8 cellular contexts compared by ENCODE assay signal in genomic region chr19:17385878-17386611, GRCh38. TPM values are rescaled to one million over a fixed set of nuclear protein-coding genes. Genes with fewer than 3 reads are reported as not detected.
DNase-seq lines count a peak whose midpoint lies in the region; ATAC-seq and TF ChIP-seq lines count a peak whose summit lies in the region.

No MANE protein-coding gene starts in this region.

- ATAC-seq in GM18909 (IDR thresholded peaks at IDR 0.05; ENCODE audit: poor library complexity, unreplicated experiment) = no peak

- no peak overlapping the region for H3K4me2 ChIP-seq in smooth muscle cell

- peaks cover 4 to 18% (median 11%) of the 10 kb centered on the region in 7 donors for H3K9me3 Mint-ChIP-seq in CD14-positive monocyte
- peaks cover 14% of the 10 kb centered on the region for H3K9me3 Mint-ChIP-seq in HFFc6
- H3K9me3 Mint-ChIP-seq in activated naive CD4-positive, alpha-beta T cell treated with anti-CD3 and anti-CD28 coated beads, Interleukin-2, amount 10 ng/mL, durations not matched to agents 7 days and 5 days = peaks cover 3% of the 10 kb centered on the region

- no peak overlapping the region for H3K9ac ChIP-seq in smooth muscle cell (ENCODE audit: low read depth)

- H3K27ac ChIP-seq in SJCRH30 = no peak overlapping the region
- no peak overlapping the region for H3K27ac ChIP-seq in left ventricle myocardium inferior (replicated peaks)
- H3K27ac ChIP-seq in smooth muscle cell (ENCODE audit: low read depth) = no peak overlapping the region

- peaks cover 3% of the 10 kb centered on the region for H3K9me3 ChIP-seq in SJCRH30 (replicated peaks)
- H3K9me3 ChIP-seq in left ventricle myocardium inferior (replicated peaks) = peaks cover 12% of the 10 kb centered on the region
- no peaks in the 10 kb centered on the region for H3K9me3 ChIP-seq in smooth muscle cell (replicated peaks; ENCODE audit: low read depth)

- no peaks in the 10 kb centered on the region for H4K20me1 ChIP-seq in smooth muscle cell (ENCODE audit: low read depth)

- H3K4me3 Mint-ChIP-seq in CD14-positive monocyte (no peak overlapping the region), HFFc6 (no peak overlapping the region)
- no peak overlapping the region for H3K4me3 Mint-ChIP-seq in activated naive CD4-positive, alpha-beta T cell treated with anti-CD3 and anti-CD28 coated beads, Interleukin-2, amount 10 ng/mL, durations not matched to agents 7 days and 5 days

- no peaks in the 10 kb centered on the region for H3F3A ChIP-seq in smooth muscle cell (ENCODE audit: low read depth)

- intact Hi-C loops in CD14-positive monocyte (cut with micrococcal nuclease) (loop anchor here (1.0 to 10.0 kb wide), 4 partner anchors 39 to 94 kb away; no protein-coding TSS in a partner anchor), left ventricle myocardium inferior (cut with micrococcal nuclease) (loop anchor here (2.0 to 10.0 kb wide), 2 partner anchors 39 to 91 kb away; no protein-coding TSS in a partner anchor)

- no peaks in the 10 kb centered on the region for H3K27me3 ChIP-seq in SJCRH30
- H3K27me3 ChIP-seq in left ventricle myocardium inferior (ENCODE audit: low read depth) = peaks cover 7% of the 10 kb centered on the region
- H3K27me3 ChIP-seq in smooth muscle cell (ENCODE audit: low read depth) = no peaks in the 10 kb centered on the region

- H3K36me3 Mint-ChIP-seq in CD14-positive monocyte (peaks cover 0 to 2% of the 10 kb centered on the region in 2 donors), HFFc6 (ENCODE audit: low read depth) (no peaks in the 10 kb centered on the region)
- no peaks in the 10 kb centered on the region for H3K36me3 Mint-ChIP-seq in activated naive CD4-positive, alpha-beta T cell treated with anti-CD3 and anti-CD28 coated beads, Interleukin-2, amount 10 ng/mL, durations not matched to agents 7 days and 5 days

- TF ChIP-seq CTCF in CD14-positive monocyte (IDR thresholded peaks at IDR 0.05) (peak; percentile 98), HFFc6 (IDR thresholded peaks at IDR 0.05) (peak; percentile 95), left ventricle myocardium inferior (IDR thresholded peaks at IDR 0.05; ENCODE audit: borderline replicate concordance) (peak; percentile 94), smooth muscle cell (IDR thresholded peaks at IDR 0.05; ENCODE audit: borderline replicate concordance, insufficient read depth, poor library complexity, severe bottlenecking) (peak; percentile 81)

- H3K4me1 ChIP-seq in SJCRH30 = no peaks in the 10 kb centered on the region
- H3K4me1 ChIP-seq in left ventricle myocardium inferior = peaks cover 26% of the 10 kb centered on the region
- no peaks in the 10 kb centered on the region for H3K4me1 ChIP-seq in smooth muscle cell (ENCODE audit: low read depth)

- H3K27me3 Mint-ChIP-seq in CD14-positive monocyte (ENCODE audit: low read depth in 3 of 3) (peaks cover 15 to 24% (median 22%) of the 10 kb centered on the region in 3 donors), HFFc6 (ENCODE audit: insufficient read depth) (peaks cover 8% of the 10 kb centered on the region)
- H3K27me3 Mint-ChIP-seq in activated naive CD4-positive, alpha-beta T cell treated with anti-CD3 and anti-CD28 coated beads, Interleukin-2, amount 10 ng/mL, durations not matched to agents 7 days and 5 days = peaks cover 43% of the 10 kb centered on the region

- CTCF ChIA-PET in activated naive CD4-positive, alpha-beta T cell treated with anti-CD3 and anti-CD28 coated beads, Interleukin-2, amount 10 ng/mL, durations not matched to agents 7 days and 5 days (lab: Charles Lee) = interaction anchor here (0.7 to 7.8 kb wide), 29 partner anchors 8 to 614 kb away, joined by 3 to 52 read pairs (median 4); partner anchors contain the start of genes ANKLE1, CCDC194, DDA1 and MVB12A

- DNase-seq in CD14-positive monocyte (ENCODE audit: low spot score) = no peak
- no peak for DNase-seq in HFFc6
- peak; percentile 74 to 81 for DNase-seq in SJCRH30
- DNase-seq in activated naive CD4-positive, alpha-beta T cell treated with anti-CD3 and anti-CD28 coated beads, Interleukin-2, amount 10 ng/mL, durations not matched to agents 7 days and 5 days = peak; percentile 74
- DNase-seq in left ventricle myocardium inferior = peak; percentile 56
- peak; percentile 4 for DNase-seq in smooth muscle cell (lab: John Stamatoyannopoulos, UW; ENCODE audit: unreplicated experiment)
- no peak for DNase-seq in kidney glomerular epithelial cell (lab: John Stamatoyannopoulos, UW)

- WGBS in smooth muscle cell (ENCODE audit: low lambda C conversion rate) = 43% methylated on average over 20 of the region's 20 CpGs

- H2AFZ ChIP-seq in smooth muscle cell (ENCODE audit: low read depth) = no peak overlapping the region

- H3K79me2 ChIP-seq in smooth muscle cell (ENCODE audit: low read depth) = no peaks in the 10 kb centered on the region

- H3K4me3 ChIP-seq in SJCRH30 (no peak overlapping the region), left ventricle myocardium inferior (no peak overlapping the region), smooth muscle cell (no peak overlapping the region)

- H3K36me3 ChIP-seq in SJCRH30 (no peaks in the 10 kb centered on the region), left ventricle myocardium inferior (no peaks in the 10 kb centered on the region), smooth muscle cell (ENCODE audit: low read depth) (no peaks in the 10 kb centered on the region)

- H3K4me1 Mint-ChIP-seq in CD14-positive monocyte (peaks cover 18% of the 10 kb centered on the region), HFFc6 (ENCODE audit: low read depth) (peaks cover 4% of the 10 kb centered on the region; the same call in 1 of the 2 replicates)
- H3K4me1 Mint-ChIP-seq in activated naive CD4-positive, alpha-beta T cell treated with anti-CD3 and anti-CD28 coated beads, Interleukin-2, amount 10 ng/mL, durations not matched to agents 7 days and 5 days = peaks cover 24% of the 10 kb centered on the region

- H3K27ac Mint-ChIP-seq in CD14-positive monocyte = peak overlapping the region in 1 of 7 donors; percentile 35
- no peak overlapping the region for H3K27ac Mint-ChIP-seq in HFFc6
- H3K27ac Mint-ChIP-seq in activated naive CD4-positive, alpha-beta T cell treated with anti-CD3 and anti-CD28 coated beads, Interleukin-2, amount 10 ng/mL, durations not matched to agents 7 days and 5 days = no peak overlapping the region

RNA-seq across cellular contexts. Expression of gene CCDC194, which starts 8.0 kb away (rescaled TPM):
- polyA plus RNA-seq in CD14-positive monocyte (not detected), smooth muscle cell (not detected in 2 replicates)
- total RNA-seq in HFFc6 (2021; fragmentation: NEBNext Ultra II Directional; extraction: Animal tissue kit (Norgen Biotek cat#: 25700)) = not detected
- not detected in 2 replicates for total RNA-seq in SJCRH30 (2014; rRNA removed; shearing (Covaris generic))
- total RNA-seq in left ventricle myocardium inferior (not detected), smooth muscle cell (not detected in 2 replicates)

RNA-seq across cellular contexts. Expression of gene PLVAP, which starts 8.9 kb away (rescaled TPM):
- polyA plus RNA-seq in CD14-positive monocyte (under 1 TPM in 1 of 2 donors, not detected in 1; 0.08 TPM), smooth muscle cell (not detected in 2 replicates)
- not detected for total RNA-seq in HFFc6 (2021; fragmentation: NEBNext Ultra II Directional; extraction: Animal tissue kit (Norgen Biotek cat#: 25700))
- total RNA-seq in SJCRH30 (2014; rRNA removed; shearing (Covaris generic)) = not detected in 2 replicates
- total RNA-seq in left ventricle myocardium inferior (36.9 TPM), smooth muscle cell (0.31 TPM in 1 of 2 replicates, not detected in the other)

RNA-seq across cellular contexts. Expression of gene BST2, which starts 19.4 kb away (rescaled TPM):
- polyA plus RNA-seq in CD14-positive monocyte = 100 to 1,000 TPM; 272 to 284 TPM
- under 1 TPM in 3 of 6 experiments, not detected in 3; 0.21 to 0.59 (median 0.34) TPM for total RNA-seq in HFFc6 (2021; fragmentation: NEBNext Ultra II Directional; extraction: Animal tissue kit (Norgen Biotek cat#: 25700))
- total RNA-seq in SJCRH30 (2014; rRNA removed; shearing (Covaris generic)) = 19.9 and 20.6 TPM in 2 replicates
- 42.2 TPM for total RNA-seq in left ventricle myocardium inferior
- total RNA-seq in smooth muscle cell = 3.7 and 5.2 TPM in 2 replicates
- 14.4 and 22.4 TPM in 2 replicates for polyA plus RNA-seq in smooth muscle cell

RNA-seq across cellular contexts. Expression of gene MVB12A, which starts 33.8 kb away (rescaled TPM):
- polyA plus RNA-seq in CD14-positive monocyte (10 to 100 TPM; 43.2 to 43.7 TPM), smooth muscle cell (89.6 and 98.1 TPM in 2 replicates)
- 10 to 100 TPM; 45.2 to 49.2 (median 47.2) TPM for total RNA-seq in HFFc6 (2021; fragmentation: NEBNext Ultra II Directional; extraction: Animal tissue kit (Norgen Biotek cat#: 25700))
- 34.4 and 41.2 TPM in 2 replicates for total RNA-seq in SJCRH30 (2014; rRNA removed; shearing (Covaris generic))
- total RNA-seq in left ventricle myocardium inferior (19.6 TPM), smooth muscle cell (46.6 and 68.1 TPM in 2 replicates)

RNA-seq across cellular contexts. Expression of gene GTPBP3, which starts 48.7 kb away (rescaled TPM):
- polyA plus RNA-seq in CD14-positive monocyte = 1 to 10 TPM; 1.0 to 1.7 TPM
- total RNA-seq in HFFc6 (2021; fragmentation: NEBNext Ultra II Directional; extraction: Animal tissue kit (Norgen Biotek cat#: 25700)) = 10 to 100 TPM in 5 of 6 experiments, 1 to 10 TPM in 1; 9.2 to 14.7 (median 13.0) TPM
- total RNA-seq in SJCRH30 (2014; rRNA removed; shearing (Covaris generic)) = 27.6 and 31.2 TPM in 2 replicates
- 10.8 TPM for total RNA-seq in left ventricle myocardium inferior
- 11.7 and 16.5 TPM in 2 replicates for total RNA-seq in smooth muscle cell
- 19.6 and 23.3 TPM in 2 replicates for polyA plus RNA-seq in smooth muscle cell

Comparison
In these comparisons a context has a peak if more than half of its experiments do, and no peak if none do; other contexts are left out.
1. DNase-seq: peak in SJCRH30 (2 of 2), activated naive CD4-positive, alpha-beta T cell treated with anti-CD3 and anti-CD28 coated beads, Interleukin-2, amount 10 ng/mL, durations not matched to agents 7 days and 5 days (single experiment), left ventricle myocardium inferior (single experiment) and smooth muscle cell (single experiment); none in CD14-positive monocyte (single experiment), HFFc6 (single experiment) and kidney glomerular epithelial cell (single experiment).
2. RNA of gene PLVAP, which starts 8.9 kb away (total RNA-seq): 36.9 TPM in left ventricle myocardium inferior (single experiment); not detected in HFFc6, not detected in SJCRH30 and 0.31 TPM in smooth muscle cell; every median in the first group is over 10 times any median in the second.
3. Peak in every context shown above with its lines, with median percentiles within 50 percentile points of each other: CTCF ChIP-seq.